14 cellular contexts compared by ENCODE assay signal in genomic region chr9:35566417-35566816, GRCh38. TPM values are rescaled to one million over a fixed set of nuclear protein-coding genes. Genes with fewer than 3 reads are reported as not detected.
A peak's percentile ranks its signal among the peaks of the same experiment; 100 is the strongest.
DNase-seq lines count a peak whose midpoint lies in the region; ATAC-seq and TF ChIP-seq lines count a peak whose summit lies in the region.
"Had no signal": no experiment of that assay in that cellular context is flagged by ENCODE, and none has a peak within 500 bp of the region (broad histone marks: within the 10 kb centered on the region; RNA-seq: fewer than 3 reads in every experiment).

No MANE protein-coding gene starts in this region.

- no peak for TF ChIP-seq POLR2A in erythroblast (IDR thresholded peaks at IDR 0.05; ENCODE audit: low read length)

- in situ Hi-C loops in brain microvascular endothelial cell (cut with HindIII; ENCODE audit: low pct_ligation_motif_present, low sequenced_read_pairs) = no loop called here

- DNase-seq in GM03348 (ENCODE audit: low spot score) (peak; percentile 71), M059J (ENCODE audit: low read depth) (peak; percentile 30), brain microvascular endothelial cell (peak; percentile 40), retinal pigment epithelial cell (ENCODE audit: low read depth) (no peak), erythroblast (lab: John Stamatoyannopoulos, UW) (no peak), NCI-H345 treated with DMSO at 0.1 percent for 48 hours (lab: John Stamatoyannopoulos, UW; ENCODE audit: unreplicated experiment) (no peak)
- DNase-seq: activated CD4-positive, CD25-positive, alpha-beta regulatory T cell treated with anti-CD3 and anti-CD28 coated beads, Interleukin-2, amount 50 U/mL, for 72 hours; CD4-positive, alpha-beta memory T cell; cortex of kidney; NCI-H1092 treated with DMSO at 0.1 percent for 48 hours; NCI-H345; stimulated activated naive CD4-positive, alpha-beta T cell had no signal

- H3K27ac ChIP-seq in brain microvascular endothelial cell = no peak overlapping the region

- H3K36me3 ChIP-seq in brain microvascular endothelial cell (replicated peaks) = peaks cover 12% of the 10 kb centered on the region

- ATAC-seq in HG02571 (IDR thresholded peaks at IDR 0.05; ENCODE audit: unreplicated experiment) = no peak

- no peak overlapping the region for H3K4me3 ChIP-seq in brain microvascular endothelial cell (ENCODE audit: low read depth, low read length)
- H3K4me3 ChIP-seq in retinal pigment epithelial cell (ENCODE audit: low read length) = no peak overlapping the region
- H3K4me3 ChIP-seq: lung had no signal

- TF ChIP-seq CTCF in brain microvascular endothelial cell (IDR thresholded peaks at IDR 0.05; ENCODE audit: low read depth, low read length, missing control alignments) (peak; percentile 18), retinal pigment epithelial cell (conservative IDR thresholded peaks at IDR 0.05; ENCODE audit: low read depth, low read length) (peak; percentile 3)

- H3K27me3 ChIP-seq in brain microvascular endothelial cell (replicated peaks) = no peaks in the 10 kb centered on the region

RNA-seq across cellular contexts. Expression of gene TESK1, which starts 38.6 kb away (rescaled TPM):
- 7.1 and 11.0 TPM in 2 replicates for total RNA-seq in M059J (2014; rRNA removed; shearing (Covaris generic))

RNA-seq across cellular contexts. Expression of gene CD72, which starts 51.8 kb away (rescaled TPM):
- 0.05 and 4.1 TPM in 2 replicates for total RNA-seq in M059J (2014; rRNA removed; shearing (Covaris generic))

Comparison
In these comparisons a context has a peak if more than half of its experiments do, and no peak if none do; other contexts are left out.
1. DNase-seq: peak in GM03348 (single experiment), M059J (single experiment) and brain microvascular endothelial cell (single experiment); none in retinal pigment epithelial cell (single experiment), erythroblast (0 of 2) and NCI-H345 treated with DMSO at 0.1 percent for 48 hours (single experiment).